1 cellular context compared by ENCODE assay signal in the genomic region with DNA sequence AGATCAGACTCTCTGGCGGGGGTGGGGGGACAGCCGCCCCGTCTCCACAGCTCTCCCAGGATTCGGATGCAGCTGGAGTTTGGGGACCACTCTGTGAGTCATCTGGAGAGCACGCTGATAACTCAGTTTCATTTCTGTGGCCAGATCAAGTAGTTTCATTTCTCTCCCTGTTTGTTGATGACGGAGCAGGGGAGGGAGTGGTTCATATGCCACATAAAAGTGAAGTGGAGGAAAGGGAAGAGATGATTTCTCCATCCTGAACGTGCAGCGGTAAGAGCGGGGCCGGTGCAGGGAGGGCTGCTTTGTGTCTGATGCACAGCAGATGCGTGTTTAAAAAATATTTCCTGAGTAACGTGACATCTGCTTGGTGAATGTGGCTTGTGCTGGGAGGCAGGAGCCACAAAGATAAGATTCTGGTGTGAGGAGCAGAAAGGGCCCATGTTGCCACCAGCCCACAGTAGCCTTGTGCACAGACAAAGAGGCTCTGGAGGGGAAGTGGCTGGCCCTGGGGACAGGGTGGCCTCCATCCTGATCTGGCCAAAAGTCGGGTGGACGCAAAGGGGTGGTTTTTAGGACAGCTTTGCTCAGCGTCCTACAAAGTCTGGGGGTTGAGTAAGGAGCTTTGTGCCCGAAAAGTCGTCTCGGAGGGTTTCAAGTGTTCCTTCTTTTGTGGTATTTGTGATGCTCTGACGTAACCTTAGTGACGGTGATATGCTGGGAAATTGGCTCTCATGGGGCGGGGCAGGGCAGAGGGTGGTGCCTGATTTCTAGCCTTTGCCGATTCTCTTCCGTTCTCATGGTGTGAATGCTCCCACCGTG.
TF ChIP-seq lines count a peak whose summit lies in the region.

A gene with protein sequence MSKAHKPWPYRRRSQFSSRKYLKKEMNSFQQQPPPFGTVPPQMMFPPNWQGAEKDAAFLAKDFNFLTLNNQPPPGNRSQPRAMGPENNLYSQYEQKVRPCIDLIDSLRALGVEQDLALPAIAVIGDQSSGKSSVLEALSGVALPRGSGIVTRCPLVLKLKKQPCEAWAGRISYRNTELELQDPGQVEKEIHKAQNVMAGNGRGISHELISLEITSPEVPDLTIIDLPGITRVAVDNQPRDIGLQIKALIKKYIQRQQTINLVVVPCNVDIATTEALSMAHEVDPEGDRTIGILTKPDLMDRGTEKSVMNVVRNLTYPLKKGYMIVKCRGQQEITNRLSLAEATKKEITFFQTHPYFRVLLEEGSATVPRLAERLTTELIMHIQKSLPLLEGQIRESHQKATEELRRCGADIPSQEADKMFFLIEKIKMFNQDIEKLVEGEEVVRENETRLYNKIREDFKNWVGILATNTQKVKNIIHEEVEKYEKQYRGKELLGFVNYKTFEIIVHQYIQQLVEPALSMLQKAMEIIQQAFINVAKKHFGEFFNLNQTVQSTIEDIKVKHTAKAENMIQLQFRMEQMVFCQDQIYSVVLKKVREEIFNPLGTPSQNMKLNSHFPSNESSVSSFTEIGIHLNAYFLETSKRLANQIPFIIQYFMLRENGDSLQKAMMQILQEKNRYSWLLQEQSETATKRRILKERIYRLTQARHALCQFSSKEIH (plus strand): TSS at position 242 of the 819 bp plus-strand sequence. CDS start 14,880 bp downstream, outside the sequence.

TF ChIP-seq in GM12878, 131 proteins besides CTCF, POLR2A, EP300 and RAD21 (continued from another document and continues in another):
- TF ChIP-seq ZNF687 (IDR thresholded peaks at IDR 0.05) (peak; percentile 52; the same call in 1 of the 2 replicates), MXI1 (IDR thresholded peaks at IDR 0.05; ENCODE audit: low read depth, low read length) (peak; percentile 52), RFX5 (IDR thresholded peaks at IDR 0.05; ENCODE audit: low read depth, low read length) (0 out of 2 replicates have a peak, but pooled peaks have one; percentile 14), SPI1 (IDR thresholded peaks at IDR 0.05; ENCODE audit: borderline replicate concordance, insufficient read depth, low read depth, low read length) (peak; percentile 66; the same call in 1 of the 2 replicates), SREBF1 (IDR thresholded peaks at IDR 0.05; ENCODE audit: low read length) (no peak), CHD2 (IDR thresholded peaks at IDR 0.05; ENCODE audit: borderline replicate concordance, low read depth, low read length) (peak; percentile 71; the same call in 1 of the 2 replicates), POLR2AphosphoS5 (IDR thresholded peaks at IDR 0.05; ENCODE audit: low read length) (peak; percentile 98), MLLT1 (IDR thresholded peaks at IDR 0.05) (peak; percentile 46; the same call in 1 of the 2 replicates), RELB (IDR thresholded peaks at IDR 0.05; ENCODE audit: low read depth) (peak; percentile 88), BRCA1 (IDR thresholded peaks at IDR 0.05; ENCODE audit: low read depth, low read length) (no peak), RELA (IDR thresholded peaks at IDR 0.05; ENCODE audit: borderline replicate concordance, partially characterized antibody) (no peak), CUX1 (IDR thresholded peaks at IDR 0.05; ENCODE audit: insufficient replicate concordance, low read depth, low read length) (peak; percentile 94), ZNF274 (IDR thresholded peaks at IDR 0.05; ENCODE audit: insufficient read depth, insufficient read length) (no peak), CEBPB (IDR thresholded peaks at IDR 0.05; ENCODE audit: borderline replicate concordance in 1 of 2, low read depth in 2 of 2, low read length in 2 of 2) (no peak), SRF (IDR thresholded peaks at IDR 0.05; ENCODE audit: low read depth in 2 of 2, low read length in 2 of 2) (0 out of 4 replicates have a peak, but pooled peaks of 1 of the 2 experiments have one; percentile 38), CHD4 (IDR thresholded peaks at IDR 0.05) (no peak), EGR1 (IDR thresholded peaks at IDR 0.05; ENCODE audit: borderline replicate concordance in 1 of 2, low read depth in 2 of 2, low read length in 2 of 2) (peak in 1 of 2 experiments; percentile 51; a peak in 1 of 3 replicates), MEF2B (IDR thresholded peaks at IDR 0.05; ENCODE audit: partially characterized antibody, poor library complexity, severe bottlenecking) (peak; percentile 84), PKNOX1 (IDR thresholded peaks at IDR 0.05) (no peak), EZH2 (IDR thresholded peaks at IDR 0.05; ENCODE audit: borderline replicate concordance, control insufficient read depth, low read depth, low read length) (no peak)
- TF ChIP-seq, protein P1, sequence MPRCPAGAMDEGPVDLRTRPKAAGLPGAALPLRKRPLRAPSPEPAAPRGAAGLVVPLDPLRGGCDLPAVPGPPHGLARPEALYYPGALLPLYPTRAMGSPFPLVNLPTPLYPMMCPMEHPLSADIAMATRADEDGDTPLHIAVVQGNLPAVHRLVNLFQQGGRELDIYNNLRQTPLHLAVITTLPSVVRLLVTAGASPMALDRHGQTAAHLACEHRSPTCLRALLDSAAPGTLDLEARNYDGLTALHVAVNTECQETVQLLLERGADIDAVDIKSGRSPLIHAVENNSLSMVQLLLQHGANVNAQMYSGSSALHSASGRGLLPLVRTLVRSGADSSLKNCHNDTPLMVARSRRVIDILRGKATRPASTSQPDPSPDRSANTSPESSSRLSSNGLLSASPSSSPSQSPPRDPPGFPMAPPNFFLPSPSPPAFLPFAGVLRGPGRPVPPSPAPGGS (IDR thresholded peaks at IDR 0.05; ENCODE audit: borderline replicate concordance, insufficient read depth, low read depth, low read length, poor library complexity, severe bottlenecking): peak; percentile 69
- TF ChIP-seq, protein P2, sequence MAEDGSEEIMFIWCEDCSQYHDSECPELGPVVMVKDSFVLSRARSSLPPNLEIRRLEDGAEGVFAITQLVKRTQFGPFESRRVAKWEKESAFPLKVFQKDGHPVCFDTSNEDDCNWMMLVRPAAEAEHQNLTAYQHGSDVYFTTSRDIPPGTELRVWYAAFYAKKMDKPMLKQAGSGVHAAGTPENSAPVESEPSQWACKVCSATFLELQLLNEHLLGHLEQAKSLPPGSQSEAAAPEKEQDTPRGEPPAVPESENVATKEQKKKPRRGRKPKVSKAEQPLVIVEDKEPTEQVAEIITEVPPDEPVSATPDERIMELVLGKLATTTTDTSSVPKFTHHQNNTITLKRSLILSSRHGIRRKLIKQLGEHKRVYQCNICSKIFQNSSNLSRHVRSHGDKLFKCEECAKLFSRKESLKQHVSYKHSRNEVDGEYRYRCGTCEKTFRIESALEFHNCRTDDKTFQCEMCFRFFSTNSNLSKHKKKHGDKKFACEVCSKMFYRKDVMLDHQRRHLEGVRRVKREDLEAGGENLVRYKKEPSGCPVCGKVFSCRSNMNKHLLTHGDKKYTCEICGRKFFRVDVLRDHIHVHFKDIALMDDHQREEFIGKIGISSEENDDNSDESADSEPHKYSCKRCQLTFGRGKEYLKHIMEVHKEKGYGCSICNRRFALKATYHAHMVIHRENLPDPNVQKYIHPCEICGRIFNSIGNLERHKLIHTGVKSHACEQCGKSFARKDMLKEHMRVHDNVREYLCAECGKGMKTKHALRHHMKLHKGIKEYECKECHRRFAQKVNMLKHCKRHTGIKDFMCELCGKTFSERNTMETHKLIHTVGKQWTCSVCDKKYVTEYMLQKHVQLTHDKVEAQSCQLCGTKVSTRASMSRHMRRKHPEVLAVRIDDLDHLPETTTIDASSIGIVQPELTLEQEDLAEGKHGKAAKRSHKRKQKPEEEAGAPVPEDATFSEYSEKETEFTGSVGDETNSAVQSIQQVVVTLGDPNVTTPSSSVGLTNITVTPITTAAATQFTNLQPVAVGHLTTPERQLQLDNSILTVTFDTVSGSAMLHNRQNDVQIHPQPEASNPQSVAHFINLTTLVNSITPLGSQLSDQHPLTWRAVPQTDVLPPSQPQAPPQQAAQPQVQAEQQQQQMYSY (CRISPR knock-in tag; IDR thresholded peaks at IDR 0.05): no peak
